ENCODE assay signal across 30 cellular contexts in genomic region chr9:72322678-72323077, GRCh38.
"Had no signal": no experiment of that assay in that cellular context is flagged by ENCODE, and none has a peak within 500 bp of the region (broad histone marks: within the 10 kb centered on the region; RNA-seq: fewer than 3 reads in every experiment).

No MANE protein-coding gene starts in this region.

- H3K36me3 ChIP-seq: ascending aorta had no signal

- H3K9me3 ChIP-seq: ascending aorta, body of pancreas had no signal

- H3K4me1 ChIP-seq: ascending aorta, body of pancreas had no signal

- H3K4me1 Mint-ChIP-seq: activated CD4-positive, alpha-beta T cell treated with anti-CD3 and anti-CD28 coated beads, Interleukin-2, amount 10 ng/mL, durations not matched to agents 24 days and 14 days; activated CD8-positive, alpha-beta memory T cell treated with anti-CD3 and anti-CD28 coated beads, Interleukin-2, amount 10 ng/mL, durations not matched to agents 7 days and 5 days; T-cell had no signal

- H3K36me3 Mint-ChIP-seq: activated CD8-positive, alpha-beta memory T cell treated with anti-CD3 and anti-CD28 coated beads, Interleukin-2, amount 10 ng/mL, durations not matched to agents 7 days and 5 days; activated naive CD4-positive, alpha-beta T cell treated with anti-CD3 and anti-CD28 coated beads, Interleukin-2, amount 50 U/mL, for 72 hours; T-cell had no signal

- DNase-seq: activated B cell treated with CpG ODN at 0.5 μM for 24 hours; activated CD4-positive, alpha-beta T cell treated with anti-CD3 and anti-CD28 coated beads for 1 hour; activated CD4-positive, alpha-beta T cell treated with anti-CD3 and anti-CD28 coated beads, Interleukin-2, amount 10 ng/mL, durations not matched to agents 24 days and 14 days; activated CD4-positive, alpha-beta T cell treated with anti-CD3 and anti-CD28 coated beads, Interleukin-2, amount 50 U/mL, for 48 hours; activated CD8-positive, alpha-beta memory T cell treated with anti-CD3 and anti-CD28 coated beads, Interleukin-2, amount 10 ng/mL, durations not matched to agents 7 days and 5 days; activated effector memory CD4-positive, alpha-beta T cell treated with Interleukin-2 at 50 U/mL for 16 hours; activated naive CD4-positive, alpha-beta T cell; activated naive CD8-positive, alpha-beta T cell treated with anti-CD3 and anti-CD28 coated beads, Interleukin-2, amount 50 U/mL, for 24 hours; activated T-cell treated with anti-CD3 and anti-CD28 coated beads, Interleukin-2, amount 50 U/mL, for 24 hours; amniotic stem cell; body of pancreas; central memory CD4-positive, alpha-beta T cell; NCI-H1092; NCI-H1417 treated with DMSO at 0.1 percent for 48 hours; NCI-H1694; NCI-H2029; NCI-H2107; NCI-H2171 treated with DMSO at 0.1 percent for 48 hours; NCI-H526 treated with DMSO at 0.1 percent for 48 hours; NCI-H82; RPMI8226; T-cell; T-helper 2 cell; T1000 had no signal

- ATAC-seq: activated CD8-positive, alpha-beta memory T cell treated with anti-CD3 and anti-CD28 coated beads, Interleukin-2, amount 10 ng/mL, durations not matched to agents 7 days and 5 days; activated naive CD4-positive, alpha-beta T cell treated with anti-CD3 and anti-CD28 coated beads, Interleukin-2, amount 50 U/mL, for 72 hours; body of pancreas; Panc1; Right ventricle myocardium inferior; T-cell had no signal

- H3K4me3 Mint-ChIP-seq: activated B cell treated with CpG ODN at 0.5 μM for 24 hours; activated CD4-positive, alpha-beta T cell treated with anti-CD3 and anti-CD28 coated beads, Interleukin-2, amount 10 ng/mL, durations not matched to agents 24 days and 14 days; activated CD8-positive, alpha-beta memory T cell treated with anti-CD3 and anti-CD28 coated beads, Interleukin-2, amount 10 ng/mL, durations not matched to agents 7 days and 5 days; activated naive CD8-positive, alpha-beta T cell treated with anti-CD3 and anti-CD28 coated beads, Interleukin-2, amount 50 U/mL, for 24 hours; activated T-cell treated with anti-CD3 and anti-CD28 coated beads, Interleukin-2, amount 50 U/mL, for 24 hours; activated T-helper 1 cell treated with anti-CD3 and anti-CD28 coated beads, Interleukin-12 subunit alpha, Interleukin-12 subunit beta, Interleukin-2, Interleukin-4 antibody, amounts not matched to agents 30 ng/mL and 10 ng/mL and 1 ng/mL, durations not matched to agents 14 hours and 24 hours and 36 hours; T-cell had no signal

- H3K4me3 ChIP-seq: ascending aorta, body of pancreas, SK-N-MC had no signal

- H3K27me3 Mint-ChIP-seq: activated B cell treated with CpG ODN at 0.5 μM for 24 hours had no signal

- H3K27me3 ChIP-seq: ascending aorta, body of pancreas had no signal

- H3K27ac Mint-ChIP-seq: activated B cell treated with CpG ODN at 0.5 μM for 24 hours; activated CD4-positive, alpha-beta T cell treated with anti-CD3 and anti-CD28 coated beads, Interleukin-2, amount 10 ng/mL, durations not matched to agents 24 days and 14 days; activated CD8-positive, alpha-beta memory T cell treated with anti-CD3 and anti-CD28 coated beads, Interleukin-2, amount 10 ng/mL, durations not matched to agents 7 days and 5 days; activated naive CD4-positive, alpha-beta T cell treated with anti-CD3 and anti-CD28 coated beads, Interleukin-2, amount 50 U/mL, for 72 hours; activated naive CD8-positive, alpha-beta T cell treated with anti-CD3 and anti-CD28 coated beads, Interleukin-2, amount 50 U/mL, for 24 hours; activated T-cell treated with anti-CD3 and anti-CD28 coated beads, Interleukin-2, amount 50 U/mL, for 24 hours; activated T-helper 1 cell treated with anti-CD3 and anti-CD28 coated beads, Interleukin-12 subunit alpha, Interleukin-12 subunit beta, Interleukin-2, Interleukin-4 antibody, amounts not matched to agents 30 ng/mL and 10 ng/mL and 1 ng/mL, durations not matched to agents 14 hours and 24 hours and 36 hours; T-cell had no signal

- H3K27ac ChIP-seq: ascending aorta, body of pancreas, SK-N-MC had no signal

- H3K9me3 Mint-ChIP-seq: activated B cell treated with CpG ODN at 0.5 μM for 24 hours; activated CD4-positive, alpha-beta T cell treated with anti-CD3 and anti-CD28 coated beads, Interleukin-2, amount 10 ng/mL, durations not matched to agents 24 days and 14 days; activated naive CD4-positive, alpha-beta T cell treated with anti-CD3 and anti-CD28 coated beads, Interleukin-2, amount 50 U/mL, for 72 hours; activated naive CD8-positive, alpha-beta T cell treated with anti-CD3 and anti-CD28 coated beads, Interleukin-2, amount 50 U/mL, for 24 hours; activated T-cell treated with anti-CD3 and anti-CD28 coated beads, Interleukin-2, amount 50 U/mL, for 24 hours; activated T-helper 1 cell treated with anti-CD3 and anti-CD28 coated beads, Interleukin-12 subunit alpha, Interleukin-12 subunit beta, Interleukin-2, Interleukin-4 antibody, amounts not matched to agents 30 ng/mL and 10 ng/mL and 1 ng/mL, durations not matched to agents 14 hours and 24 hours and 36 hours; T-cell had no signal
